1 cellular context compared by ENCODE assay signal in the genomic region with DNA sequence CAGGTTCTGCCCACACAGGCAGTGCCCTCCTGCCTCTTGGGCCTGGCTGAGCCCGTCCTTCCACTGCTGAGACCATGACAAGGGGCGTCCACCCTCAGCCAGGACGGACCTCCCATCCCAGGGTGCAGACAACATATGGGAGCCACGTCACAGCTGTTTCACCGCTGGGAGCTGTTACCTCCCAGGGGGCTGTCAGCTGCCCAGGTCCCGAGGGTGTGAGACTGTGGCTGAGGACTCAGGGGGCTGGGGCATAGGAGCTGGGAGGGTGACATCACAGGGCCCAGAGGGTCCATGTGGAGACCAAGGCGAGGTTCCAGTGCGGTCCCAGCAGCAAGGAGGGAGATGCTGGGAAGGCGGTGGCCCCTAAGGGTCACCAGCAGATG.
TF ChIP-seq lines count a peak whose summit lies in the region.

No MANE protein-coding gene starts in this region.

TF ChIP-seq in IMR-90, 13 proteins besides CTCF, POLR2A, EP300 and RAD21:
- TF ChIP-seq RCOR1 (IDR thresholded peaks at IDR 0.05; ENCODE audit: insufficient replicate concordance, low read length) (no peak), NFE2L2 (IDR thresholded peaks at IDR 0.05; ENCODE audit: low read depth, low read length) (no peak), MXI1 (IDR thresholded peaks at IDR 0.05; ENCODE audit: borderline replicate concordance, low read depth, low read length) (no peak), SMC3 (IDR thresholded peaks at IDR 0.05; ENCODE audit: low read depth, low read length) (no peak), RFX5 (IDR thresholded peaks at IDR 0.05; ENCODE audit: low read depth, low read length) (no peak), FOS (IDR thresholded peaks at IDR 0.05; ENCODE audit: low read depth, low read length) (no peak), MAZ (IDR thresholded peaks at IDR 0.05; ENCODE audit: borderline replicate concordance, low read depth, low read length) (no peak), CHD1 (IDR thresholded peaks at IDR 0.05; ENCODE audit: low read depth, low read length) (no peak), BHLHE40 (IDR thresholded peaks at IDR 0.05; ENCODE audit: low read depth, low read length) (no peak), CEBPB (IDR thresholded peaks at IDR 0.05; ENCODE audit: low read depth, low read length) (no peak)
- TF ChIP-seq, protein P1, sequence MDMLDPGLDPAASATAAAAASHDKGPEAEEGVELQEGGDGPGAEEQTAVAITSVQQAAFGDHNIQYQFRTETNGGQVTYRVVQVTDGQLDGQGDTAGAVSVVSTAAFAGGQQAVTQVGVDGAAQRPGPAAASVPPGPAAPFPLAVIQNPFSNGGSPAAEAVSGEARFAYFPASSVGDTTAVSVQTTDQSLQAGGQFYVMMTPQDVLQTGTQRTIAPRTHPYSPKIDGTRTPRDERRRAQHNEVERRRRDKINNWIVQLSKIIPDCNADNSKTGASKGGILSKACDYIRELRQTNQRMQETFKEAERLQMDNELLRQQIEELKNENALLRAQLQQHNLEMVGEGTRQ (IDR thresholded peaks at IDR 0.05; ENCODE audit: low read depth, low read length), result no peak
- TF ChIP-seq, protein P2, sequence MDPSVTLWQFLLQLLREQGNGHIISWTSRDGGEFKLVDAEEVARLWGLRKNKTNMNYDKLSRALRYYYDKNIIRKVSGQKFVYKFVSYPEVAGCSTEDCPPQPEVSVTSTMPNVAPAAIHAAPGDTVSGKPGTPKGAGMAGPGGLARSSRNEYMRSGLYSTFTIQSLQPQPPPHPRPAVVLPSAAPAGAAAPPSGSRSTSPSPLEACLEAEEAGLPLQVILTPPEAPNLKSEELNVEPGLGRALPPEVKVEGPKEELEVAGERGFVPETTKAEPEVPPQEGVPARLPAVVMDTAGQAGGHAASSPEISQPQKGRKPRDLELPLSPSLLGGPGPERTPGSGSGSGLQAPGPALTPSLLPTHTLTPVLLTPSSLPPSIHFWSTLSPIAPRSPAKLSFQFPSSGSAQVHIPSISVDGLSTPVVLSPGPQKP (IDR thresholded peaks at IDR 0.05; ENCODE audit: borderline replicate concordance, low read depth, low read length), result no peak
